ENCODE assay signal across 19 cellular contexts in genomic region chr4:78533854-78534253, GRCh38. TPM values are rescaled to one million over a fixed set of nuclear protein-coding genes. Genes with fewer than 3 reads are reported as not detected.
"Had no signal": no experiment of that assay in that cellular context is flagged by ENCODE, and none has a peak within 500 bp of the region (broad histone marks: within the 10 kb centered on the region; RNA-seq: fewer than 3 reads in every experiment).

No MANE protein-coding gene starts in this region.

- DNase-seq: activated CD4-positive, alpha-beta memory T cell treated with anti-CD3 and anti-CD28 coated beads for 36 hours; activated CD4-positive, alpha-beta T cell treated with anti-CD3 and anti-CD28 coated beads for 36 hours; activated CD8-positive, alpha-beta memory T cell treated with anti-CD3 and anti-CD28 coated beads, Interleukin-2, amount 10 ng/mL, durations not matched to agents 7 days and 5 days; activated effector memory CD4-positive, alpha-beta T cell treated with Interleukin-2 at 50 U/mL for 16 hours; activated naive CD4-positive, alpha-beta T cell treated with anti-CD3 and anti-CD28 coated beads, Interleukin-2, amount 50 U/mL, for 16 hours; activated T-cell treated with anti-CD3 and anti-CD28 coated beads, Interleukin-2, amount 50 U/mL, for 1 hour; adrenal gland; caudate nucleus; colonic mucosa; esophagus squamous epithelium; glutamatergic neuron; stimulated activated CD4-positive, alpha-beta T cell treated with anti-CD3 and anti-CD28 coated beads, Interleukin-12 subunit alpha, Interleukin-12 subunit beta, amount 100 ng/mL, for 4 hours; stimulated activated CD4-positive, alpha-beta T cell treated with anti-CD3 and anti-CD28 coated beads, Interleukin-2, amount 100 ng/mL, for 24 hours; stomach; T-helper 17 cell; WERI-Rb-1 had no signal

- H3K4me3 ChIP-seq: adrenal gland, colonic mucosa, esophagus squamous epithelium, neural progenitor cell, stomach had no signal

- H3K4me2 ChIP-seq: neural progenitor cell had no signal

- H3K27ac ChIP-seq: adrenal gland, colonic mucosa, neural progenitor cell, parathyroid adenoma, WERI-Rb-1 had no signal

- H3K36me3 ChIP-seq: adrenal gland, colonic mucosa, esophagus squamous epithelium, neural progenitor cell, stomach, WERI-Rb-1 had no signal

- H3K9me3 ChIP-seq: adrenal gland, colonic mucosa, esophagus squamous epithelium, stomach had no signal

- H3K27me3 ChIP-seq: adrenal gland, colonic mucosa, esophagus squamous epithelium, neural progenitor cell, stomach had no signal

- ATAC-seq: activated CD4-positive, alpha-beta T cell treated with anti-CD3 and anti-CD28 coated beads for 36 hours; activated CD8-positive, alpha-beta memory T cell treated with anti-CD3 and anti-CD28 coated beads, Interleukin-2, amount 10 ng/mL, durations not matched to agents 7 days and 5 days; T-helper 17 cell had no signal

- H3K4me1 ChIP-seq: adrenal gland, colonic mucosa, parathyroid adenoma, stomach had no signal

RNA-seq across cellular contexts. Expression of gene ANXA3, which starts 17.7 kb away (rescaled TPM):
- total RNA-seq: activated CD4-positive, alpha-beta memory T cell treated with anti-CD3 and anti-CD28 coated beads for 36 hours; myocyte had no signal
